In genomic region chr6:129844118-129844891, GRCh38 we compare ENCODE assay signal across 12 cellular contexts. TPM values are rescaled to one million over a fixed set of nuclear protein-coding genes. Genes with fewer than 3 reads are reported as not detected.
A peak's percentile ranks its signal among the peaks of the same experiment; 100 is the strongest.
DNase-seq lines count a peak whose midpoint lies in the region; ATAC-seq and TF ChIP-seq lines count a peak whose summit lies in the region.
"Had no signal": no experiment of that assay in that cellular context is flagged by ENCODE, and none has a peak within 500 bp of the region (broad histone marks: within the 10 kb centered on the region; RNA-seq: fewer than 3 reads in every experiment).

No MANE protein-coding gene starts in this region.

- no peaks in the 10 kb centered on the region for H3K9me2 ChIP-seq in OCI-LY7 (ENCODE audit: insufficient read depth, low read length)

- TF ChIP-seq CTCF in OCI-LY7 (conservative IDR thresholded peaks at IDR 0.05; ENCODE audit: low read length) = no peak

- no peaks in the 10 kb centered on the region for H4K20me1 ChIP-seq in OCI-LY7 (ENCODE audit: insufficient read depth, low read length)

- in situ Hi-C loops in HAP-1 (cut with MboI; ENCODE audit: low sequenced_read_pairs) = no loop called here

- H3K79me2 ChIP-seq in OCI-LY7 (ENCODE audit: insufficient read depth, low read depth, low read length) = no peaks in the 10 kb centered on the region

- no peaks in the 10 kb centered on the region for H3K9me3 ChIP-seq in OCI-LY7 (ENCODE audit: low read length)
- no peaks in the 10 kb centered on the region for H3K9me3 ChIP-seq in HAP-1
- H3K9me3 ChIP-seq: thyroid gland had no signal

- no peak overlapping the region for H3K4me2 ChIP-seq in OCI-LY7 (ENCODE audit: low read length)

- CTCF ChIA-PET in OCI-LY7 (lab: Charles Lee; ENCODE audit: unreplicated experiment) = no interaction called here

- BruUV-seq in OCI-LY7 (replicated peaks; lab: Mats Ljungman, UMichigan) = no TSS peak

- no peaks in the 10 kb centered on the region for H3K27me3 ChIP-seq in HAP-1 (ENCODE audit: low read depth)
- H3K27me3 ChIP-seq: thyroid gland had no signal

- no peak for ATAC-seq in HG03378 (IDR thresholded peaks at IDR 0.05; ENCODE audit: unreplicated experiment)
- ATAC-seq: effector memory CD8-positive, alpha-beta T cell had no signal

- POLR2A ChIA-PET in OCI-LY7 (lab: Charles Lee) = interaction anchor here (1.0 kb wide), 1 partner anchor 23 kb away, joined by 5 read pairs; no protein-coding TSS in a partner anchor

- H2AFZ ChIP-seq in OCI-LY7 (ENCODE audit: low read length) = no peak overlapping the region

- DNase-seq in AG08395 (ENCODE audit: low spot score) (peak; percentile 57), HT1080 (ENCODE audit: low read depth) (peak; percentile 85), astrocyte of the hippocampus (ENCODE audit: low read depth, low spot score) (peak; percentile 76), iPS DF 4.7 (ENCODE audit: extremely low read depth, low spot score) (peak; percentile 74), OCI-LY7 (ENCODE audit: low spot score) (no peak), HAP-1 (ENCODE audit: low spot score in 2 of 2) (no peak), occipital lobe (lab: John Stamatoyannopoulos, UW) (no peak)
- DNase-seq: activated naive CD4-positive, alpha-beta T cell treated with anti-CD3 and anti-CD28 coated beads, Interleukin-2, amount 10 ng/mL, durations not matched to agents 7 days and 5 days; effector memory CD8-positive, alpha-beta T cell; thyroid gland had no signal

- H3K36me3 ChIP-seq in OCI-LY7 (ENCODE audit: insufficient read depth, low read length) = no peaks in the 10 kb centered on the region
- H3K36me3 ChIP-seq in HAP-1 (replicated peaks) = no peaks in the 10 kb centered on the region
- H3K36me3 ChIP-seq: thyroid gland had no signal

- H3K4me3 ChIP-seq in OCI-LY7 (ENCODE audit: low read depth, low read length, poor library complexity, severe bottlenecking) (no peak overlapping the region), HAP-1 (no peak overlapping the region)
- H3K4me3 ChIP-seq: thyroid gland had no signal

- intact Hi-C loops in OCI-LY7 (cut with micrococcal nuclease; ENCODE audit: unreplicated experiment) = no loop called here

- H3K27ac ChIP-seq in OCI-LY7 (ENCODE audit: low read depth, low read length, poor library complexity, severe bottlenecking) = no peak overlapping the region
- H3K27ac ChIP-seq: thyroid gland had no signal

- H3K4me1 ChIP-seq in OCI-LY7 (ENCODE audit: insufficient read depth, low read length, poor library complexity, severe bottlenecking) (no peaks in the 10 kb centered on the region), HAP-1 (peaks cover 7% of the 10 kb centered on the region; the same call in 1 of the 2 replicates)
- H3K4me1 ChIP-seq: thyroid gland had no signal

RNA-seq across cellular contexts. Expression of gene TMEM244, which starts 16.8 kb away (rescaled TPM):
- not detected in 2 replicates for total RNA-seq in HT1080 (2014; rRNA removed; shearing (Covaris generic))
- polyA plus RNA-seq in HT1080 (2015; cell fraction: cytosol; rRNA removed) = not detected in 2 replicates
- polyA plus RNA-seq in HT1080 (2015; cell fraction: nucleus; rRNA removed) = not detected in 2 replicates
- not detected in 2 replicates for total RNA-seq in OCI-LY7 (2014; rRNA removed; shearing (Covaris generic))
- total RNA-seq in OCI-LY7 (2022) (not detected in 2 replicates), occipital lobe (1.4 TPM)
- total RNA-seq: lower leg skin, thyroid gland had no signal

Comparison
In these comparisons a context has a peak if more than half of its experiments do, and no peak if none do; other contexts are left out.
1. DNase-seq: peak in AG08395 (single experiment), HT1080 (single experiment), astrocyte of the hippocampus (single experiment) and iPS DF 4.7 (single experiment); none in OCI-LY7 (single experiment), HAP-1 (0 of 2) and occipital lobe (single experiment).